In the genomic region with DNA sequence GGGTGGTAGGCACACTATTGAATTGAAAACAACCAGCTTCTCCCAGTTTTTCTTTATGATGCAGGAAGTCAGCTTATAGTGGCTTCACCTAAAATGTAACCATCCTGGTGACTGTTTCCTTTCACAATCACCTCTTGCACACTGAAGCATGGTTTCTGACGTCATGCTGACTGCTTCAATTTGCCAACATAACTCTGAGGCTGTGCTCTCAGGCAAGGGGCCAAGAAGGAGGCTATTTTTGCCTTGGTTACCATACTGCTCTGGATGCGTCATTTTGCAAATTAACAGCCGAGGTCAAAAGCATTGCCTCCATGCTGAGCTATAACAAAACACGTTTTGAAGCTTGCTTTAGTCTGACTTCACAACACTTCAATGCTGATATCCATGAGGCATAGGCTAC, we compare ENCODE assay signal across 12 cellular contexts.
DNase-seq lines count a peak whose midpoint lies in the region; ATAC-seq and TF ChIP-seq lines count a peak whose summit lies in the region.
"Had no signal": no experiment of that assay in that cellular context is flagged by ENCODE, and none has a peak within 500 bp of the region (broad histone marks: within the 10 kb centered on the region; RNA-seq: fewer than 3 reads in every experiment).

No MANE protein-coding gene starts in this region.

- H3K9me3 Mint-ChIP-seq in GM23338, result no peaks in the 10 kb centered on the region; the same call in 2 of the 3 replicates

- H3K27ac ChIP-seq in GM23338 (ENCODE audit: low read depth), result no peak overlapping the region
- peak overlapping the region; percentile 42 for H3K27ac ChIP-seq in PC-3 (ENCODE audit: low read length)
- H3K27ac ChIP-seq in neutrophil, result peak overlapping the region; percentile 16
- no peak overlapping the region for H3K27ac ChIP-seq in vagina
- H3K27ac ChIP-seq: ascending aorta had no signal

- no peak for TF ChIP-seq CTCF in GM23338 (conservative IDR thresholded peaks at IDR 0.05; ENCODE audit: low read depth in 2 of 2)
- no peak for TF ChIP-seq CTCF in PC-3 (conservative IDR thresholded peaks at IDR 0.05; ENCODE audit: low read depth, low read length)
- TF ChIP-seq CTCF in neutrophil (IDR thresholded peaks at IDR 0.05), result no peak
- TF ChIP-seq CTCF in vagina (IDR thresholded peaks at IDR 0.05), result no peak

- 0 out of 3 replicates have a peak, but pooled peaks cover under 1% of the 10 kb centered on the region for H3K36me3 Mint-ChIP-seq in GM23338 (ENCODE audit: low read depth)

- no peaks in the 10 kb centered on the region for H3K27me3 ChIP-seq in GM23338 (ENCODE audit: insufficient read depth)
- H3K27me3 ChIP-seq in PC-3 (ENCODE audit: low read length), result no peaks in the 10 kb centered on the region
- peaks cover 16% of the 10 kb centered on the region for H3K27me3 ChIP-seq in neutrophil
- H3K27me3 ChIP-seq in vagina, result no peaks in the 10 kb centered on the region
- H3K27me3 ChIP-seq: ascending aorta had no signal

- H3K79me2 ChIP-seq in GM23338 (replicated peaks; ENCODE audit: insufficient read depth), result no peaks in the 10 kb centered on the region
- no peaks in the 10 kb centered on the region for H3K79me2 ChIP-seq in PC-3 (ENCODE audit: low read length)

- H3F3A ChIP-seq in GM23338 (replicated peaks; ENCODE audit: low read depth) (no peaks in the 10 kb centered on the region), PC-3 (ENCODE audit: low read length, unreplicated experiment) (no peaks in the 10 kb centered on the region)

- no peak overlapping the region for H3K4me3 Mint-ChIP-seq in GM23338

- TF ChIP-seq POLR2A in vagina (IDR thresholded peaks at IDR 0.05), result no peak

- peaks cover 11% of the 10 kb centered on the region; the same call in 2 of the 3 replicates for H3K4me1 Mint-ChIP-seq in GM23338

- no peak; the same call in 2 of the 3 replicates for ATAC-seq in GM23338
- peak; percentile 38 for ATAC-seq in PC-3
- ATAC-seq in esophagus mucosa, result peak; percentile 28

- CTCF ChIA-PET in PC-3 (lab: Charles Lee), result no interaction called here

- 0 out of 2 replicates have a peak overlapping the region, but pooled peaks have one; percentile 23 for H3K4me2 ChIP-seq in GM23338
- no peak overlapping the region for H3K4me2 ChIP-seq in PC-3 (ENCODE audit: low read length)

- H3K9me3 ChIP-seq in PC-3 (ENCODE audit: low read length) (no peaks in the 10 kb centered on the region), neutrophil (no peaks in the 10 kb centered on the region), vagina (no peaks in the 10 kb centered on the region)
- H3K9me3 ChIP-seq: ascending aorta had no signal

- H2AFZ ChIP-seq in GM23338, result no peak overlapping the region; the same call in 1 of the 2 replicates
- no peak overlapping the region for H2AFZ ChIP-seq in PC-3 (ENCODE audit: low read length)

- DNase-seq in GM23338 (ENCODE audit: low spot score) (peak; percentile 2), PC-3 (peak; percentile 59), HuH-7.5 (ENCODE audit: low spot score) (no peak), GOT3 (lab: John Stamatoyannopoulos, UW) (no peak), vagina (ENCODE audit: extremely low spot score in 2 of 2) (no peak)
- DNase-seq in activated T-cell treated with anti-CD3 and anti-CD28 coated beads, Interleukin-2, amount 50 U/mL, for 48 hours, result no peak
- DNase-seq: DND-41; NCI-H1930; stimulated activated naive CD4-positive, alpha-beta T cell treated with Interleukin-2 at 50 U/mL for 16 hours had no signal

- no peaks in the 10 kb centered on the region for H4K20me1 ChIP-seq in GM23338 (replicated peaks; ENCODE audit: insufficient read depth)
- H4K20me1 ChIP-seq in PC-3 (ENCODE audit: low read length), result no peaks in the 10 kb centered on the region

- H3K27ac Mint-ChIP-seq in GM23338, result no peak overlapping the region

- POLR2A ChIA-PET in PC-3 (lab: Charles Lee; ENCODE audit: unreplicated experiment), result no interaction called here

- H3K27me3 Mint-ChIP-seq in GM23338 (ENCODE audit: insufficient read depth, low read depth, poor library complexity), result no peaks in the 10 kb centered on the region

- no peaks in the 10 kb centered on the region for H3K36me3 ChIP-seq in GM23338 (ENCODE audit: insufficient read depth)
- no peaks in the 10 kb centered on the region for H3K36me3 ChIP-seq in PC-3 (ENCODE audit: low read depth, low read length)
- no peaks in the 10 kb centered on the region for H3K36me3 ChIP-seq in neutrophil
- no peaks in the 10 kb centered on the region for H3K36me3 ChIP-seq in vagina
- H3K36me3 ChIP-seq: ascending aorta had no signal

- BruUV-seq in PC-3 (replicated peaks; lab: Mats Ljungman, UMichigan), result no TSS peak

- H3K4me1 ChIP-seq in GM23338 (ENCODE audit: insufficient read depth) (peaks cover 10% of the 10 kb centered on the region; the same call in 1 of the 2 replicates), PC-3 (ENCODE audit: insufficient read depth, low read length) (peaks cover 26% of the 10 kb centered on the region), neutrophil (ENCODE audit: control insufficient read depth in 1 of 2, insufficient read depth in 1 of 2, low read depth in 1 of 2, low read length in 1 of 2) (peaks cover 26 to 32% of the 10 kb centered on the region in 2 experiments), vagina (no peaks in the 10 kb centered on the region)
- H3K4me1 ChIP-seq: ascending aorta had no signal

- H3K9ac ChIP-seq in PC-3 (ENCODE audit: low read length), result no peak overlapping the region

- peaks cover 15% of the 10 kb centered on the region for H3K9me2 ChIP-seq in GM23338 (ENCODE audit: insufficient read depth)
- H3K9me2 ChIP-seq in PC-3 (replicated peaks; ENCODE audit: low read length), result no peaks in the 10 kb centered on the region

- intact Hi-C loops in PC-3 (cut with micrococcal nuclease), result no loop called here
- intact Hi-C loops in vagina (cut with DNase I), result no loop called here

- H3K4me3 ChIP-seq in GM23338 (no peak overlapping the region), PC-3 (ENCODE audit: low read length) (no peak overlapping the region), neutrophil (ENCODE audit: low read depth in 1 of 2, low read length in 1 of 2) (no peak overlapping the region), vagina (no peak overlapping the region)
- H3K4me3 ChIP-seq: ascending aorta had no signal

TF ChIP-seq in GM23338, 12 proteins besides CTCF, POLR2A, EP300 and RAD21 (continues in another document):
- TF ChIP-seq, protein P1, sequence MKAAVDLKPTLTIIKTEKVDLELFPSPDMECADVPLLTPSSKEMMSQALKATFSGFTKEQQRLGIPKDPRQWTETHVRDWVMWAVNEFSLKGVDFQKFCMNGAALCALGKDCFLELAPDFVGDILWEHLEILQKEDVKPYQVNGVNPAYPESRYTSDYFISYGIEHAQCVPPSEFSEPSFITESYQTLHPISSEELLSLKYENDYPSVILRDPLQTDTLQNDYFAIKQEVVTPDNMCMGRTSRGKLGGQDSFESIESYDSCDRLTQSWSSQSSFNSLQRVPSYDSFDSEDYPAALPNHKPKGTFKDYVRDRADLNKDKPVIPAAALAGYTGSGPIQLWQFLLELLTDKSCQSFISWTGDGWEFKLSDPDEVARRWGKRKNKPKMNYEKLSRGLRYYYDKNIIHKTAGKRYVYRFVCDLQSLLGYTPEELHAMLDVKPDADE (IDR thresholded peaks at IDR 0.05), result no peak
- TF ChIP-seq ZNF331 (CRISPR knock-in tag; IDR thresholded peaks at IDR 0.05; ENCODE audit: low read depth) (no peak), POLR2AphosphoS5 (IDR thresholded peaks at IDR 0.05; ENCODE audit: low read depth) (no peak), JUNB (IDR thresholded peaks at IDR 0.05; ENCODE audit: unreplicated experiment) (no peak), EZH2phosphoT487 (IDR thresholded peaks at IDR 0.05; ENCODE audit: unreplicated experiment) (no peak)

Comparison
In these comparisons a context has a peak if more than half of its experiments do, and no peak if none do; other contexts are left out.
1. DNase-seq: peak in GM23338 (single experiment) and PC-3 (single experiment); none in HuH-7.5 (single experiment), GOT3 (single experiment), activated T-cell treated with anti-CD3 and anti-CD28 coated beads, Interleukin-2, amount 50 U/mL, for 48 hours (0 of 2) and vagina (0 of 2).
2. H3K27ac ChIP-seq: peak in PC-3 (single experiment) and neutrophil (single experiment); none in GM23338 (single experiment) and vagina (single experiment).